8 cellular contexts compared by ENCODE assay signal in the genomic region with DNA sequence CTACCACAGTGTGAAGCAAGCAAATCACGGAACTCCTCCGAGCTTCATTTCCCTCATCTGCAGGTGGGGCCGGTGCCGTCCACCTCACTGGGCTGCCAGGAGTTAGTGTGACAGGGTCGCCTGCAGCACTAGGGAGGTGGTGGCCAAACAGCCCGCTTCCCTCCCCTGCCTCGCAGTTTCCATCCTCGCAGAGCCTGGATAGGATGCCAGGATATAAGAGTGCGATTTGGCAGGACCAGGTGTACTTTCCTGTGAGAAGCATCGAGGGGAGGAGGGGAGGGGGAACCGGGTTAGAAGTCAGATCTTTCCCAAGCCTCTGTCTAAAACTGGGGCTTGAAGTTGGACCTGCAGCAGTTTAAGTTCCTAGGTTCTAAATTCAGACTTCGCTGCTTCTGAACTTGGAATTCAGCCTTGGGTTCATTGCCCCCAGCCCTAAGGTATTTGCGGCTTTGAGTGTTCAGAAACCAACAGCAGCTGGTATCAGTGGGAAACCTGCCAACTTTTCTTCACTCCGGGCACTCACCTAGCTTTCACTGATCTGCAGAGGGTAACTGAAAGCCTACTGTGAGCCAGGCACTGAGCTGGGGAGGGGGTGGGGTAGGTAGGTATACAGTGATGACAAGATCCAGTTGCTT. TPM values are rescaled to one million over a fixed set of nuclear protein-coding genes. Genes with fewer than 3 reads are reported as not detected.
DNase-seq lines count a peak whose midpoint lies in the region; ATAC-seq and TF ChIP-seq lines count a peak whose summit lies in the region.

No MANE protein-coding gene starts in this region.

- peaks cover 3 to 7% of the 10 kb centered on the region in 2 donors for H3K9me3 Mint-ChIP-seq in activated T-cell treated with anti-CD3 and anti-CD28 coated beads, Interleukin-2, amount 50 U/mL, for 72 hours
- peaks cover 18% of the 10 kb centered on the region for H3K9me3 Mint-ChIP-seq in nephron progenitor cell

- H3K27me3 ChIP-seq in uterus: no peaks in the 10 kb centered on the region

- DNase-seq in NCI-H446 treated with DMSO at 0.1 percent for 48 hours (lab: John Stamatoyannopoulos, UW) (peak; percentile 50), fibroblast of mammary gland (ENCODE audit: low read depth) (peak; percentile 38), nephron progenitor cell (peak; percentile 40), uterus (peak in 1 of 2 donors; percentile 77)
- DNase-seq in activated T-cell treated with anti-CD3 and anti-CD28 coated beads, Interleukin-2, amount 50 U/mL, for 72 hours: peak; percentile 29 to 35

- no peak for ATAC-seq in GM18505 (IDR thresholded peaks at IDR 0.05; ENCODE audit: unreplicated experiment)
- ATAC-seq in activated T-cell treated with anti-CD3 and anti-CD28 coated beads, Interleukin-2, amount 50 U/mL, for 72 hours (replicated peaks in 1 of 2): no peak
- no peak for ATAC-seq in GM21526 (IDR thresholded peaks at IDR 0.05; ENCODE audit: low FRiP score, unreplicated experiment)
- ATAC-seq in esophagus mucosa: no peak

- no peaks in the 10 kb centered on the region for H3K4me1 ChIP-seq in uterus

- H3K27me3 Mint-ChIP-seq in activated T-cell treated with anti-CD3 and anti-CD28 coated beads, Interleukin-2, amount 50 U/mL, for 72 hours (ENCODE audit: low read depth): no peaks in the 10 kb centered on the region
- peaks cover 31% of the 10 kb centered on the region for H3K27me3 Mint-ChIP-seq in nephron progenitor cell (ENCODE audit: low read depth, poor library complexity)

- peaks cover 13% of the 10 kb centered on the region for H3K4me1 Mint-ChIP-seq in activated T-cell treated with anti-CD3 and anti-CD28 coated beads, Interleukin-2, amount 50 U/mL, for 72 hours (ENCODE audit: low read depth)
- peaks cover 17% of the 10 kb centered on the region for H3K4me1 Mint-ChIP-seq in nephron progenitor cell

- TF ChIP-seq POLR2A in GM18505 (IDR thresholded peaks at IDR 0.05; ENCODE audit: borderline replicate concordance, extremely low read depth, insufficient read depth, insufficient read length) (peak; percentile 6), uterus (IDR thresholded peaks at IDR 0.05) (no peak)

- H3K4me3 Mint-ChIP-seq in activated T-cell treated with anti-CD3 and anti-CD28 coated beads, Interleukin-2, amount 50 U/mL, for 72 hours: peak overlapping the region; percentile 78 to 94
- peak overlapping the region; percentile 98 for H3K4me3 Mint-ChIP-seq in nephron progenitor cell

- peaks cover 19 to 20% of the 10 kb centered on the region in 2 donors for H3K36me3 Mint-ChIP-seq in activated T-cell treated with anti-CD3 and anti-CD28 coated beads, Interleukin-2, amount 50 U/mL, for 72 hours (ENCODE audit: insufficient read depth in 2 of 2)
- H3K36me3 Mint-ChIP-seq in nephron progenitor cell (ENCODE audit: low read depth): peaks cover 9% of the 10 kb centered on the region

- TF ChIP-seq CTCF in fibroblast of mammary gland (conservative IDR thresholded peaks at IDR 0.05; ENCODE audit: control insufficient read depth, insufficient read depth, low read depth, low read length): no peak
- peak; percentile 2 for TF ChIP-seq CTCF in nephron progenitor cell (IDR thresholded peaks at IDR 0.05)
- TF ChIP-seq CTCF in uterus (IDR thresholded peaks at IDR 0.05): no peak

- no peaks in the 10 kb centered on the region for H3K36me3 ChIP-seq in uterus

- no peaks in the 10 kb centered on the region for H3K9me3 ChIP-seq in uterus

- intact Hi-C loops in uterus (cut with DNase I; ENCODE audit: low total_unique reads): loop anchor here (10.0 kb wide), 2 partner anchors 119 to 769 kb away; no protein-coding TSS in a partner anchor

- H3K27ac ChIP-seq in uterus: peak overlapping the region; percentile 99 to 100

- peak overlapping the region; percentile 80 for H3K4me3 ChIP-seq in fibroblast of mammary gland (ENCODE audit: control insufficient read depth, low read depth, low read length)
- H3K4me3 ChIP-seq in uterus: peak overlapping the region; percentile 84 to 95

- H3K27ac Mint-ChIP-seq in activated T-cell treated with anti-CD3 and anti-CD28 coated beads, Interleukin-2, amount 50 U/mL, for 72 hours: no peak overlapping the region
- no peak overlapping the region for H3K27ac Mint-ChIP-seq in nephron progenitor cell

RNA-seq across cellular contexts. Expression of a gene that starts 1.7 kb away (rescaled TPM):
- total RNA-seq in activated T-cell treated with anti-CD3 and anti-CD28 coated beads, Interleukin-2, amount 50 U/mL, for 72 hours: 10 to 100 TPM; 36.5 to 40.5 TPM
- total RNA-seq in uterus: 100 to 1,000 TPM; 154 to 246 (median 239) TPM
- total RNA-seq in esophagus mucosa: 41.7 TPM
